8 cellular contexts compared by ENCODE assay signal in genomic region chr21:35508389-35508888, GRCh38.
DNase-seq lines count a peak whose midpoint lies in the region; ATAC-seq and TF ChIP-seq lines count a peak whose summit lies in the region.

No MANE protein-coding gene starts in this region.

- CTCF ChIA-PET in RWPE1 (lab: Yijun Ruan, JAX): interaction anchor here (0.7 kb wide), 1 partner anchor 581 kb away, joined by 3 read pairs; no protein-coding TSS in a partner anchor

- no peak overlapping the region for H3K27ac ChIP-seq in RWPE1

- DNase-seq in CMK (ENCODE audit: low read depth): peak; percentile 81
- DNase-seq in LHCN-M2 (ENCODE audit: low read depth): peak; percentile 91
- DNase-seq in amniotic epithelial cell (ENCODE audit: low read depth): peak; percentile 89
- peak; percentile 15 for DNase-seq in left kidney (ENCODE audit: low read depth, low spot score)
- DNase-seq in RWPE1 (ENCODE audit: low spot score): no peak

- TF ChIP-seq CTCF in RWPE1 (conservative IDR thresholded peaks at IDR 0.05; ENCODE audit: low read depth): no peak

- ATAC-seq in GM21367 (IDR thresholded peaks at IDR 0.05; ENCODE audit: unreplicated experiment): no peak
- no peak for ATAC-seq in GM18907 (IDR thresholded peaks at IDR 0.05; ENCODE audit: unreplicated experiment)
- ATAC-seq in GM18517 (IDR thresholded peaks at IDR 0.05; ENCODE audit: unreplicated experiment): no peak

- POLR2A ChIA-PET in RWPE1 (lab: Yijun Ruan, JAX; ENCODE audit: low non-redundant PET): no interaction called here
